In the genomic region with DNA sequence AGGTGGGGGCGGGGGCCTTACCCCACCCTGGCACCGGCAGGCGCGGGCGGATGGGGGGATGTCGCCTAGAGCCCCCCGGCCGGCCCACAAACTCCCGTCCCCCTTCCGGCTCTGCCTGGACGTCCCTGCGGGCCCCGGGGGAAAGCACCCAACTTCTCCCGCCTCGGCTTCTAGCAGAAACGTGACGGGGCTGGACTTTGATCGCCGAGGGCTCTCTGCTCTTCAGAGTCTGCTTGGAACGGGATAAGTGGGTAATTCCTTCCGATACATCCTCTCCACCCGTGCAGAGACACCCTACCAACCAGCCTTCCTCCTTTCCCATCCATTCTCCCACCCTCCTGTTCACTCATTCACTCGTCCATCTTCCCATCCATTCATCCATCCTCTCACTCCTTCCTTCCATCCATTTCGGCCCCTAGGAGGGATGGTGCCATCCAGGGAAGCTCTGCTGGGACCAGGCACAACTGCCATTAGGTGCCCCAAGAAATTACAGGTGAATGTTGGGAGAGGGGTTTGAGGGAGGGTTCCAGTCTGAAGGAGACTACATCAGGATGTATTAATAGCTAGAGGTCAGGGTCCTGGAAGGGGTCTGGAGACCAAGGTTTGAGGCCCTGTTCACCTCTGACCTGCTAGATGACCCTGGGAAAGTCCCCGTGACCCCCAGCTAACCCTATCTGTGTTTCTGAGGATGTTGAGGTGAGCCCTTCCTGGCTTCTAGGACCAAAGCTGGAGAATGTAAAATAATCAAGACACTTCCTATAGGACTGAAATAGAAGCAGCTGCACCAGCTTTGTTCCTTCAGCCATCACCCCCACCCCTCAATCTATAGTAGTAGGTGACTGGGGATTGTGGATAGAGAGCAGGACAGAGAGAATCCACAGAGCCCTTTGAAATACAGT, we compare ENCODE assay signal across 8 cellular contexts. TPM values are rescaled to one million over a fixed set of nuclear protein-coding genes. Genes with fewer than 3 reads are reported as not detected.
DNase-seq lines count a peak whose midpoint lies in the region; ATAC-seq, FAIRE-seq and TF ChIP-seq lines count a peak whose summit lies in the region.

No MANE protein-coding gene starts in this region.

- H4K91ac ChIP-seq in H1 (replicated peaks; ENCODE audit: insufficient read length, low read length) (peak overlapping the region; percentile 20), neuronal stem cell (ENCODE audit: low read depth, low read length, poor library complexity) (no peak overlapping the region)

- no peak overlapping the region for H4K5ac ChIP-seq in H1 (ENCODE audit: insufficient read length, low read depth, low read length)

- H3K4me3 ChIP-seq in MM.1S (ENCODE audit: low read length) (no peak overlapping the region; the same call in 1 of the 2 replicates), H1 (ENCODE audit: extremely low read depth in 1 of 4, insufficient read depth in 2 of 4, low read depth in 3 of 4, low read length in 4 of 4) (peak overlapping the region; percentile 47 to 89 (median 71)), neuronal stem cell (ENCODE audit: low read length in 2 of 2) (peak overlapping the region; percentile 68 to 76)

- no peaks in the 10 kb centered on the region for H3K9me3 ChIP-seq in CD4-positive, alpha-beta T cell (ENCODE audit: control insufficient read depth, low read length)
- no peaks in the 10 kb centered on the region for H3K9me3 ChIP-seq in MM.1S (replicated peaks; ENCODE audit: insufficient read depth, low read length)
- no peaks in the 10 kb centered on the region for H3K9me3 ChIP-seq in H1 (ENCODE audit: insufficient read depth in 2 of 2, low read depth in 1 of 2, low read length in 1 of 2)
- peaks cover 0 to 1% of the 10 kb centered on the region in 2 donors for H3K9me3 ChIP-seq in neuronal stem cell (replicated peaks in 1 of 2; ENCODE audit: control insufficient read depth in 2 of 2, insufficient read depth in 1 of 2, low read depth in 1 of 2, low read length in 2 of 2)

- H3K4me1 Mint-ChIP-seq in CD4-positive, alpha-beta T cell (ENCODE audit: low read depth), result peaks cover 12% of the 10 kb centered on the region

- H2BK5ac ChIP-seq in H1 (ENCODE audit: low read depth, low read length) (no peak overlapping the region), neuronal stem cell (ENCODE audit: low read length) (peak overlapping the region; percentile 31)

- no peak for TF ChIP-seq CTCF in CD4-positive, alpha-beta T cell (IDR thresholded peaks at IDR 0.05)
- TF ChIP-seq CTCF in MM.1S (IDR thresholded peaks at IDR 0.05; ENCODE audit: low read length) (no peak), H1 (IDR thresholded peaks at IDR 0.05; ENCODE audit: control extremely low read depth in 1 of 3, insufficient read depth in 1 of 3, low read depth in 1 of 3, low read length in 3 of 3) (no peak)

- intact Hi-C loops in CD4-positive, alpha-beta T cell (cut with DNase I, micrococcal nuclease), result loop anchor here in 1 of 2 experiments (10.0 kb wide), 1 partner anchor 136 kb away; a partner anchor contains a TSS

- peaks cover 53% of the 10 kb centered on the region for H3K27me3 Mint-ChIP-seq in CD4-positive, alpha-beta T cell

- no peaks in the 10 kb centered on the region for H3K9me2 ChIP-seq in MM.1S (replicated peaks; ENCODE audit: insufficient read depth, low read length)

- TF ChIP-seq EP300 in H1 (IDR thresholded peaks at IDR 0.05; ENCODE audit: borderline replicate concordance in 1 of 2, low read depth in 2 of 2, low read length in 2 of 2), result no peak

- H2BK15ac ChIP-seq in H1 (ENCODE audit: low read length), result no peak overlapping the region
- H2BK15ac ChIP-seq in neuronal stem cell (ENCODE audit: low read length), result no peak overlapping the region

- TF ChIP-seq POLR2A in H1 (IDR thresholded peaks at IDR 0.05; ENCODE audit: control extremely low read depth in 1 of 2, low read depth in 2 of 2, low read length in 2 of 2), result no peak

- H3K4me1 ChIP-seq in MM.1S (ENCODE audit: low read length) (no peaks in the 10 kb centered on the region), H1 (replicated peaks in 1 of 4; ENCODE audit: control insufficient read depth in 3 of 4, insufficient read depth in 4 of 4, low read length in 3 of 4) (peaks cover 0 to 12% (median 6%) of the 10 kb centered on the region in 4 experiments; a peak in 6 of 7 replicates), neuronal stem cell (ENCODE audit: control insufficient read depth in 2 of 2, insufficient read depth in 1 of 2, low read depth in 1 of 2, low read length in 2 of 2) (peaks cover 5 to 12% of the 10 kb centered on the region in 2 donors)

- H3K18ac ChIP-seq in H1 (ENCODE audit: extremely low read depth, low read length), result peak overlapping the region; percentile 85; the same call in 1 of the 2 replicates
- H3K18ac ChIP-seq in neuronal stem cell (ENCODE audit: low read length), result peak overlapping the region; percentile 93

- H3K4me3 Mint-ChIP-seq in CD4-positive, alpha-beta T cell, result peak overlapping the region; percentile 83

- FAIRE-seq in H1 (lab: Jason Lieb, UNC), result no peak

- no peak for DNase-seq in CD4-positive, alpha-beta T cell
- no peak for DNase-seq in MM.1S
- DNase-seq in H1 (ENCODE audit: low read depth in 1 of 2, low spot score in 2 of 2), result peak in 1 of 2 experiments; percentile 48
- DNase-seq in neuronal stem cell (ENCODE audit: low spot score), result no peak
- no peak for DNase-seq in effector CD4-positive, alpha-beta T cell
- no peak for DNase-seq in DMS153 (lab: John Stamatoyannopoulos, UW)

- no peak overlapping the region for H3K23ac ChIP-seq in H1 (ENCODE audit: insufficient read length)
- peak overlapping the region; percentile 92 for H3K23ac ChIP-seq in neuronal stem cell (ENCODE audit: low read depth, low read length, poor library complexity)

- no peaks in the 10 kb centered on the region for H3F3A ChIP-seq in MM.1S (ENCODE audit: insufficient read depth, low read length)

- no peaks in the 10 kb centered on the region for H3K36me3 Mint-ChIP-seq in CD4-positive, alpha-beta T cell (ENCODE audit: low read depth)

- no peak for ATAC-seq in CD4-positive, alpha-beta T cell (ENCODE audit: poor library complexity)
- no peak for ATAC-seq in HG02642 (IDR thresholded peaks at IDR 0.05; ENCODE audit: poor library complexity, unreplicated experiment)
- no peak for ATAC-seq in GM21825 (IDR thresholded peaks at IDR 0.05; ENCODE audit: unreplicated experiment)

- H3K9ac ChIP-seq in MM.1S (ENCODE audit: low read length) (no peak overlapping the region), H1 (replicated peaks in 1 of 4; ENCODE audit: extremely low read depth in 1 of 4, low read depth in 3 of 4, low read length in 3 of 4) (peak overlapping the region; percentile 29 to 68 (median 56); a peak in 4 of 7 replicates), neuronal stem cell (ENCODE audit: low read depth, low read length, poor library complexity) (peak overlapping the region; percentile 94)

- H2BK20ac ChIP-seq in H1 (ENCODE audit: low read length), result no peak overlapping the region

- H3K9me3 Mint-ChIP-seq in CD4-positive, alpha-beta T cell, result no peaks in the 10 kb centered on the region

- WGBS in H1 (ENCODE audit: extremely low coverage in 1 of 2, insufficient coverage in 1 of 2, insufficient read length in 1 of 2, insufficient replicate concordance in 2 of 2, low coverage in 1 of 2, low lambda C conversion rate in 2 of 2, missing lambda C conversion rate in 1 of 2), 2 experiments, result 20 to 100% methylated on average over 1 to 17 of the region's 25 CpGs
- 100% methylated on average over 1 of the region's 25 CpGs; no CpG with 5 or more reads in 1 of the 2 donors for WGBS in neuronal stem cell (ENCODE audit: extremely low coverage in 2 of 2, insufficient read length in 2 of 2, insufficient replicate concordance in 1 of 2), 2 donors

- peaks cover 35% of the 10 kb centered on the region for H3K27me3 ChIP-seq in CD4-positive, alpha-beta T cell (ENCODE audit: control insufficient read depth, insufficient read depth, low read length)
- H3K27me3 ChIP-seq in MM.1S (replicated peaks; ENCODE audit: insufficient read depth, low read length), result peaks cover 90% of the 10 kb centered on the region
- peaks cover 19 to 35% (median 29%) of the 10 kb centered on the region in 4 experiments for H3K27me3 ChIP-seq in H1 (replicated peaks in 1 of 4; ENCODE audit: control insufficient read depth in 3 of 4, extremely low read depth in 1 of 4, insufficient read depth in 3 of 4, low read length in 3 of 4)
- H3K27me3 ChIP-seq in neuronal stem cell (ENCODE audit: control insufficient read depth in 3 of 3, insufficient read depth in 3 of 3, low read depth in 1 of 3, low read length in 3 of 3), result peaks cover 0 to 30% (median 5%) of the 10 kb centered on the region in 3 experiments

- H3K79me2 ChIP-seq in MM.1S (ENCODE audit: low read length) (no peaks in the 10 kb centered on the region), H1 (ENCODE audit: control insufficient read depth in 1 of 2, insufficient read depth in 2 of 2, low read length in 2 of 2) (no peaks in the 10 kb centered on the region)

- no peak overlapping the region for H3K27ac ChIP-seq in CD4-positive, alpha-beta T cell (ENCODE audit: low read depth, low read length)
- no peak overlapping the region for H3K27ac ChIP-seq in MM.1S (ENCODE audit: low read length)
- no peak overlapping the region for H3K27ac ChIP-seq in H1 (ENCODE audit: low read depth, low read length)
- H3K27ac ChIP-seq in neuronal stem cell (replicated peaks; ENCODE audit: low read length), result no peak overlapping the region

- H3K36me3 ChIP-seq in MM.1S (replicated peaks; ENCODE audit: insufficient read depth, low read length) (no peaks in the 10 kb centered on the region), H1 (ENCODE audit: control insufficient read depth in 2 of 4, insufficient read depth in 4 of 4, low read length in 3 of 4) (no peaks in the 10 kb centered on the region), neuronal stem cell (replicated peaks in 1 of 2; ENCODE audit: control insufficient read depth in 2 of 2, insufficient read depth in 2 of 2, low read length in 2 of 2) (peaks cover 0 to 29% of the 10 kb centered on the region in 2 donors)

- H3K4ac ChIP-seq in H1 (replicated peaks; ENCODE audit: insufficient read length, low read depth, low read length), result no peak overlapping the region
- H3K4ac ChIP-seq in neuronal stem cell (ENCODE audit: low read length), result no peak overlapping the region

- H2AFZ ChIP-seq in MM.1S (ENCODE audit: low read length) (no peak overlapping the region), H1 (ENCODE audit: low read length) (peak overlapping the region; percentile 83), neuronal stem cell (ENCODE audit: low read length) (peak overlapping the region; percentile 89)

- no peak overlapping the region for H2AK5ac ChIP-seq in H1 (ENCODE audit: low read depth, low read length)
- peak overlapping the region; percentile 77 for H2AK5ac ChIP-seq in neuronal stem cell (ENCODE audit: low read depth, low read length)

- H3K14ac ChIP-seq in H1 (ENCODE audit: insufficient read length) (no peak overlapping the region), neuronal stem cell (ENCODE audit: low read length) (no peak overlapping the region)

- H3K56ac ChIP-seq in H1 (replicated peaks; ENCODE audit: insufficient read length, low read depth, low read length), result no peak overlapping the region

- TF ChIP-seq RAD21 in H1 (IDR thresholded peaks at IDR 0.05 in 1 of 2, conservative IDR thresholded peaks at IDR 0.05 in 1 of 2; ENCODE audit: low read depth in 2 of 2, low read length in 2 of 2), result no peak

- no peak overlapping the region for H3K27ac Mint-ChIP-seq in CD4-positive, alpha-beta T cell

- CTCF ChIA-PET in CD4-positive, alpha-beta T cell (lab: Charles Lee), result no interaction called here
- CTCF ChIA-PET in H1 (lab: Charles Lee; ENCODE audit: partially characterized antibody), result interaction anchor here (0.6 to 5.5 kb wide), 11 partner anchors 8 to 216 kb away, joined by 3 to 32 read pairs (median 4); no protein-coding TSS in a partner anchor

- H3K79me1 ChIP-seq in H1 (ENCODE audit: low read depth, low read length) (no peaks in the 10 kb centered on the region), neuronal stem cell (ENCODE audit: low read depth, low read length) (no peaks in the 10 kb centered on the region)

- POLR2A ChIA-PET in CD4-positive, alpha-beta T cell (lab: Charles Lee), result interaction anchor here (2.0 kb wide), 1 partner anchor 9 kb away, joined by 6 read pairs; no protein-coding TSS in a partner anchor
- POLR2A ChIA-PET in H1 (lab: Charles Lee; ENCODE audit: partially characterized antibody), result interaction anchor here (0.7 to 1.2 kb wide), 4 partner anchors 8 to 148 kb away, joined by 3 to 4 read pairs (median 3); a partner anchor contains a TSS

- H3K23me2 ChIP-seq in H1 (ENCODE audit: low read depth, low read length), result peaks cover 9% of the 10 kb centered on the region

- H4K8ac ChIP-seq in H1 (ENCODE audit: extremely low read depth, insufficient read depth, low read length), result peak overlapping the region; percentile 41; the same call in 1 of the 2 replicates
- no peak overlapping the region for H4K8ac ChIP-seq in neuronal stem cell (ENCODE audit: low read depth, low read length)

- no peak overlapping the region for H2BK120ac ChIP-seq in H1 (replicated peaks; ENCODE audit: low read depth, low read length)
- no peak overlapping the region for H2BK120ac ChIP-seq in neuronal stem cell (ENCODE audit: low read depth, low read length)

- H4K20me1 ChIP-seq in MM.1S (ENCODE audit: insufficient read depth, low read length), result no peaks in the 10 kb centered on the region
- H4K20me1 ChIP-seq in H1 (replicated peaks in 1 of 2; ENCODE audit: control insufficient read depth in 1 of 2, insufficient read depth in 2 of 2, low read length in 2 of 2), result peaks cover 0 to 6% of the 10 kb centered on the region in 2 experiments

- peak overlapping the region; percentile 15; the same call in 1 of the 2 replicates for H3K4me2 ChIP-seq in MM.1S (ENCODE audit: low read depth, low read length)
- H3K4me2 ChIP-seq in H1 (ENCODE audit: insufficient read depth in 1 of 2, low read depth in 2 of 2, low read length in 2 of 2), result peak overlapping the region; percentile 71 to 96
- peak overlapping the region; percentile 98 for H3K4me2 ChIP-seq in neuronal stem cell (ENCODE audit: insufficient read depth, low read length, poor library complexity, severe bottlenecking)

- 0 out of 2 replicates have a peak overlapping the region, but pooled peaks have one; percentile 44 for H2BK12ac ChIP-seq in H1 (ENCODE audit: low read depth, low read length)
- no peak overlapping the region for H2BK12ac ChIP-seq in neuronal stem cell (ENCODE audit: low read length)

RNA-seq across cellular contexts. Expression of a gene that starts 0.5 kb away (rescaled TPM):
- not detected for total RNA-seq in CD4-positive, alpha-beta T cell
- not detected in 2 replicates for total RNA-seq in H1 (2021; fragmentation: NEBNext Ultra II Directional; extraction: Animal tissue kit (Norgen Biotek cat#: 25700))
- 0.06 and 0.19 TPM in 2 replicates for polyA plus RNA-seq in H1 (2011; rRNA removed)
- 0.10 TPM for polyA plus RNA-seq in H1 (2011; cell fraction: cytosol; rRNA removed)
- polyA plus RNA-seq in H1 (2011; cell fraction: nucleus; rRNA removed), result 0.20 TPM
- polyA plus RNA-seq in H1 (2012, experiment 1 of 2), result 0.15 to 0.24 TPM (median 0.16 TPM) in 3 of 4 replicates, not detected in the other
- not detected for polyA plus RNA-seq in H1 (2012, experiment 2 of 2)
- not detected for polyA plus RNA-seq in H1 (2013, experiment 1 of 2)
- polyA plus RNA-seq in H1 (2013, experiment 2 of 2), result 0.04 TPM
- 0.20 TPM in 1 of 2 replicates, not detected in the other for polyA minus RNA-seq in H1 (2011; rRNA and poly(A)+ RNA removed)
- polyA minus RNA-seq in H1 (2011; cell fraction: cytosol; rRNA and poly(A)+ RNA removed), result not detected
- not detected for polyA minus RNA-seq in H1 (2011; cell fraction: nucleus; rRNA and poly(A)+ RNA removed)
- 0.38 TPM for polyA plus RNA-seq in neuronal stem cell (2013, experiment 1 of 2)
- 0.48 TPM for polyA plus RNA-seq in neuronal stem cell (2013, experiment 2 of 2)

RNA-seq across cellular contexts. Expression of a gene that starts 0.6 kb away (rescaled TPM):
- not detected for total RNA-seq in CD4-positive, alpha-beta T cell
- 0.91 and 1.0 TPM in 2 replicates for total RNA-seq in H1 (2021; fragmentation: NEBNext Ultra II Directional; extraction: Animal tissue kit (Norgen Biotek cat#: 25700))
- polyA plus RNA-seq in H1 (2011; rRNA removed), result 3.2 and 6.0 TPM in 2 replicates
- 3.9 TPM for polyA plus RNA-seq in H1 (2011; cell fraction: cytosol; rRNA removed)
- 4.7 TPM for polyA plus RNA-seq in H1 (2011; cell fraction: nucleus; rRNA removed)
- 0.77 to 3.2 TPM (median 2.8 TPM) in 4 replicates for polyA plus RNA-seq in H1 (2012, experiment 1 of 2)
- 1.6 TPM for polyA plus RNA-seq in H1 (2012, experiment 2 of 2)
- polyA plus RNA-seq in H1 (2013, experiment 1 of 2), result 0.87 TPM
- 0.79 TPM for polyA plus RNA-seq in H1 (2013, experiment 2 of 2)
- polyA minus RNA-seq in H1 (2011; rRNA and poly(A)+ RNA removed), result 0.39 and 1.1 TPM in 2 replicates
- 2.6 TPM for polyA minus RNA-seq in H1 (2011; cell fraction: cytosol; rRNA and poly(A)+ RNA removed)
- 5.4 TPM for polyA minus RNA-seq in H1 (2011; cell fraction: nucleus; rRNA and poly(A)+ RNA removed)
- 2.1 TPM for polyA plus RNA-seq in neuronal stem cell (2013, experiment 1 of 2)
- 2.1 TPM for polyA plus RNA-seq in neuronal stem cell (2013, experiment 2 of 2)

RNA-seq across cellular contexts. Expression of a gene that starts 25.5 kb away (rescaled TPM):
- total RNA-seq in CD4-positive, alpha-beta T cell, result not detected
- not detected in 2 replicates for total RNA-seq in H1 (2021; fragmentation: NEBNext Ultra II Directional; extraction: Animal tissue kit (Norgen Biotek cat#: 25700))
- 0.45 and 0.47 TPM in 2 replicates for polyA plus RNA-seq in H1 (2011; rRNA removed)
- 0.36 TPM for polyA plus RNA-seq in H1 (2011; cell fraction: cytosol; rRNA removed)
- polyA plus RNA-seq in H1 (2011; cell fraction: nucleus; rRNA removed), result 0.43 TPM
- polyA plus RNA-seq in H1 (2012, experiment 1 of 2), result 0.13 to 0.28 TPM in 2 of 4 replicates, not detected in the others
- polyA plus RNA-seq in H1 (2012, experiment 2 of 2), result 0.26 TPM
- polyA plus RNA-seq in H1 (2013, experiment 1 of 2), result 0.12 TPM
- 0.20 TPM for polyA plus RNA-seq in H1 (2013, experiment 2 of 2)
- polyA minus RNA-seq in H1 (2011; rRNA and poly(A)+ RNA removed), result not detected in 2 replicates
- not detected for polyA minus RNA-seq in H1 (2011; cell fraction: cytosol; rRNA and poly(A)+ RNA removed)
- polyA minus RNA-seq in H1 (2011; cell fraction: nucleus; rRNA and poly(A)+ RNA removed), result 1.00 TPM
- 1.1 TPM for polyA plus RNA-seq in neuronal stem cell (2013, experiment 1 of 2)
- polyA plus RNA-seq in neuronal stem cell (2013, experiment 2 of 2), result 0.84 TPM

RNA-seq across cellular contexts. Expression of a gene that starts 51.8 kb away (rescaled TPM):
- total RNA-seq in CD4-positive, alpha-beta T cell, result not detected
- 0.22 TPM in 1 of 2 replicates, not detected in the other for total RNA-seq in H1 (2021; fragmentation: NEBNext Ultra II Directional; extraction: Animal tissue kit (Norgen Biotek cat#: 25700))
- 0.26 and 0.27 TPM in 2 replicates for polyA plus RNA-seq in H1 (2011; rRNA removed)
- 0.36 TPM for polyA plus RNA-seq in H1 (2011; cell fraction: cytosol; rRNA removed)
- polyA plus RNA-seq in H1 (2011; cell fraction: nucleus; rRNA removed), result 0.73 TPM
- 0.21 to 0.41 TPM (median 0.23 TPM) in 4 replicates for polyA plus RNA-seq in H1 (2012, experiment 1 of 2)
- 0.13 TPM for polyA plus RNA-seq in H1 (2012, experiment 2 of 2)
- 0.20 TPM for polyA plus RNA-seq in H1 (2013, experiment 1 of 2)
- 0.22 TPM for polyA plus RNA-seq in H1 (2013, experiment 2 of 2)
- 0.09 and 0.32 TPM in 2 replicates for polyA minus RNA-seq in H1 (2011; rRNA and poly(A)+ RNA removed)
- not detected for polyA minus RNA-seq in H1 (2011; cell fraction: cytosol; rRNA and poly(A)+ RNA removed)
- 0.40 TPM for polyA minus RNA-seq in H1 (2011; cell fraction: nucleus; rRNA and poly(A)+ RNA removed)
- polyA plus RNA-seq in neuronal stem cell (2013, experiment 1 of 2), result 0.54 TPM
- polyA plus RNA-seq in neuronal stem cell (2013, experiment 2 of 2), result 0.48 TPM

Comparison
In these comparisons a context has a peak if more than half of its experiments do, and no peak if none do; other contexts are left out.
1. H3K4me2 ChIP-seq: peak in every context shown above with its lines; median percentile 98 in neuronal stem cell; 84 in H1; 15 in MM.1S.